21 cellular contexts compared by ENCODE assay signal in genomic region chr7:36614954-36615353, GRCh38.
"Had no signal": no experiment of that assay in that cellular context is flagged by ENCODE, and none has a peak within 500 bp of the region (broad histone marks: within the 10 kb centered on the region; RNA-seq: fewer than 3 reads in every experiment).

No MANE protein-coding gene starts in this region.

- H3K27ac ChIP-seq: coronary artery, heart right ventricle, lower lobe of right lung, ovary, prostate gland, upper lobe of left lung had no signal

- H3K4me1 ChIP-seq: prostate gland had no signal

- H3K4me3 Mint-ChIP-seq: activated CD4-positive, alpha-beta memory T cell treated with anti-CD3 and anti-CD28 coated beads for 36 hours; activated naive CD4-positive, alpha-beta T cell treated with anti-CD3 and anti-CD28 coated beads, Interleukin-2, amount 10 ng/mL, durations not matched to agents 7 days and 5 days; activated T-cell treated with anti-CD3 and anti-CD28 coated beads, Interleukin-2, amount 50 U/mL, for 72 hours; naive B cell had no signal

- ATAC-seq: activated T-cell treated with anti-CD3 and anti-CD28 coated beads, Interleukin-2, amount 50 U/mL, for 72 hours; heart right ventricle; lower lobe of right lung; mucosa of descending colon; stimulated activated naive CD8-positive, alpha-beta T cell treated with anti-CD3 and anti-CD28 coated beads, Interleukin-15, Interleukin-2, amounts not matched to agents 100 U/mL and 50 U/mL, for 24 hours had no signal

- H3K27me3 ChIP-seq: heart right ventricle, ovary, upper lobe of left lung had no signal

- H3K9me3 Mint-ChIP-seq: activated CD4-positive, alpha-beta memory T cell treated with anti-CD3 and anti-CD28 coated beads for 36 hours; activated naive CD4-positive, alpha-beta T cell treated with anti-CD3 and anti-CD28 coated beads, Interleukin-2, amount 10 ng/mL, durations not matched to agents 7 days and 5 days; activated T-cell treated with anti-CD3 and anti-CD28 coated beads, Interleukin-2, amount 50 U/mL, for 72 hours; naive B cell had no signal

- H3K4me3 ChIP-seq: coronary artery, heart right ventricle, lower lobe of right lung, mucosa of descending colon, ovary, prostate gland, upper lobe of left lung had no signal

- H3K9me3 ChIP-seq: heart right ventricle, lower lobe of right lung, mucosa of descending colon, ovary, prostate gland, upper lobe of left lung had no signal

- H3K27me3 Mint-ChIP-seq: activated CD4-positive, alpha-beta memory T cell treated with anti-CD3 and anti-CD28 coated beads for 36 hours; naive B cell had no signal

- H3K27ac Mint-ChIP-seq: activated CD4-positive, alpha-beta memory T cell treated with anti-CD3 and anti-CD28 coated beads for 36 hours; activated naive CD4-positive, alpha-beta T cell treated with anti-CD3 and anti-CD28 coated beads, Interleukin-2, amount 10 ng/mL, durations not matched to agents 7 days and 5 days; activated T-cell treated with anti-CD3 and anti-CD28 coated beads, Interleukin-2, amount 50 U/mL, for 72 hours; naive B cell had no signal

- H3K36me3 Mint-ChIP-seq: activated CD4-positive, alpha-beta memory T cell treated with anti-CD3 and anti-CD28 coated beads for 36 hours; activated naive CD4-positive, alpha-beta T cell treated with anti-CD3 and anti-CD28 coated beads, Interleukin-2, amount 10 ng/mL, durations not matched to agents 7 days and 5 days; naive B cell had no signal

- DNase-seq: activated CD4-positive, alpha-beta memory T cell treated with anti-CD3 and anti-CD28 coated beads for 36 hours; activated CD4-positive, alpha-beta T cell treated with anti-CD3 and anti-CD28 coated beads for 48 hours; activated effector memory CD4-positive, alpha-beta T cell treated with anti-CD3 and anti-CD28 coated beads, Interleukin-2, amount 50 U/mL, for 16 hours; activated naive CD4-positive, alpha-beta T cell treated with anti-CD3 and anti-CD28 coated beads, Interleukin-2, amount 10 ng/mL, durations not matched to agents 7 days and 5 days; activated T-cell treated with anti-CD3 and anti-CD28 coated beads, Interleukin-2, amount 50 U/mL, for 72 hours; amygdala; cerebellar nuclear complex; foreskin fibroblast; heart right ventricle; kidney; lower lobe of right lung; mesendoderm; mucosa of descending colon; naive B cell; ovary; stimulated activated CD4-positive, alpha-beta T cell treated with anti-CD3 and anti-CD28 coated beads, Interleukin-4, amount 100 ng/mL, for 24 hours; stimulated activated naive CD8-positive, alpha-beta T cell treated with anti-CD3 and anti-CD28 coated beads, Interleukin-15, Interleukin-2, amounts not matched to agents 100 U/mL and 50 U/mL, for 24 hours; T-helper 2 cell; upper lobe of left lung had no signal

- H3K36me3 ChIP-seq: lower lobe of right lung, ovary, prostate gland, upper lobe of left lung had no signal
